In the genomic region with DNA sequence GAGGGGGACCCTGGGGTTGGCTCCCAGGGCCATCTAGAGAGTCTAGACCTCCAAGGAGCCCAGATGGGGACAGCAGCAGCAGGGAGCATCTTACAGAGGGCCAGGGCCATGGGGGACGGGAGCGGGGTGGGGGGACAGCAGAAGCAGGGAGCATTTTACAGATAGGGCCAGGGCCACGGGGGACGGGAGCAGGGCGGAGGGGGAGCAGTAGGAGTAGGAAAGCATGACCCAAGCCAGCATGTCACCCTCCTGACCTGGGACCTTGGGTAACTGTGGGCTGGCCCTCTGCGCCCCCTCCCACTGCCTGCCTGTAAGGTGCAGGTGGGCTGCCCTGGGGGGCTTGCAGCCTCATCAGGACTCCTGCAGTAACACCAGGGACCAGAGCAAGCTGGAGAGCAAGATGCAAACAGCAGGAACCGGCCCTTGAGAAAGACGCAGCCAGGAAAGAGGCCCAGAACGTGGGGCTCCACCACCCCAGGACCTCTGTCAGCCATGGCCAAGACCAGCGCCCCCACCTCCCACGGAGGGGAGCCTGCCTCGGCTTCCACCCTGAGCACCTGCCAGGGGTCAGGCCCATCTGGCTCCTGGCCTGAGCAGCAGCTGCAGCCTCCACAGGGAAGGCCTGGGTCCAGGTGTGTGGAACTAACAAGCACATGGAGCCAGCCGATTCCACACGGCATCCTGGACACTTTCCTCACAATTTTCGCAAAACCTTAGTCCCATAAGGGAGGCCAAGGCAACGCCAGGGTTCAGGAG, we compare ENCODE assay signal across 8 cellular contexts. TPM values are rescaled to one million over a fixed set of nuclear protein-coding genes. Genes with fewer than 3 reads are reported as not detected.
DNase-seq lines count a peak whose midpoint lies in the region; ATAC-seq and TF ChIP-seq lines count a peak whose summit lies in the region.

No MANE protein-coding gene starts in this region.

- H3K27ac Mint-ChIP-seq in naive thymus-derived CD8-positive, alpha-beta T cell, result peak overlapping the region in 9 of 10 donors; percentile 73 to 93 (median 84)

- in situ Hi-C loops in IMR-90 (cut with MboI; ENCODE audit: low sequenced_read_pairs) (no loop called here), brain microvascular endothelial cell (cut with HindIII; ENCODE audit: low pct_ligation_motif_present, low sequenced_read_pairs) (no loop called here)

- DNase-seq in IMR-90 (no peak), brain microvascular endothelial cell (no peak), NCI-H2107 (lab: John Stamatoyannopoulos, UW) (no peak), middle frontal gyrus (ENCODE audit: extremely low spot score, low spot score) (no peak), Ammon's horn (ENCODE audit: low spot score) (no peak)
- DNase-seq in naive thymus-derived CD8-positive, alpha-beta T cell, result no peak

- BruUV-seq in IMR-90 (replicated peaks; lab: Mats Ljungman, UMichigan), result no TSS peak

- H3K23ac ChIP-seq in IMR-90 (ENCODE audit: low read depth, low read length), result peak overlapping the region; percentile 80; the same call in 1 of the 2 replicates

- peak overlapping the region; percentile 86 to 99 (median 97) for H3K9ac ChIP-seq in BLaER1 treated with 17β-estradiol and CSF1 and Interleukin-3, amounts not matched to agents 10 nM and 100 nM
- H3K9ac ChIP-seq in IMR-90 (ENCODE audit: low read depth, low read length), result peak overlapping the region; percentile 9; the same call in 1 of the 2 replicates

- H2AK9ac ChIP-seq in IMR-90 (replicated peaks; ENCODE audit: low read depth, low read length, poor library complexity), result no peak overlapping the region

- 78% methylated on average over 6 of the region's 16 CpGs; no CpG with 5 or more reads in 1 of the 2 experiments for WGBS in IMR-90 (ENCODE audit: extremely low coverage in 2 of 2, insufficient read length in 1 of 2), 2 experiments

- dilution Hi-C loops in IMR-90 (cut with HindIII; ENCODE audit: low sequenced_read_pairs, unreplicated experiment), result no loop called here

- H3K36me3 ChIP-seq in BLaER1 treated with 17β-estradiol and CSF1 and Interleukin-3, amounts not matched to agents 10 nM and 100 nM, result peaks cover 13 to 51% (median 35%) of the 10 kb centered on the region in 11 experiments
- H3K36me3 ChIP-seq in IMR-90 (ENCODE audit: control insufficient read depth, insufficient read depth, low read length) (peaks cover 21% of the 10 kb centered on the region), brain microvascular endothelial cell (replicated peaks) (peaks cover 14% of the 10 kb centered on the region)

- no peak overlapping the region for H3K18ac ChIP-seq in IMR-90 (ENCODE audit: low read depth, low read length)

- no peaks in the 10 kb centered on the region for H3K9me3 Mint-ChIP-seq in naive thymus-derived CD8-positive, alpha-beta T cell

- H3K4ac ChIP-seq in IMR-90 (ENCODE audit: low read depth, low read length), result no peak overlapping the region

- no peak overlapping the region for H2BK15ac ChIP-seq in IMR-90 (ENCODE audit: low read depth, low read length)

- no peak overlapping the region for H4K5ac ChIP-seq in IMR-90 (ENCODE audit: low read depth, low read length)

- no peak overlapping the region for H4K91ac ChIP-seq in IMR-90 (ENCODE audit: insufficient read depth, low read depth, low read length)

- no peaks in the 10 kb centered on the region for H3K27me3 ChIP-seq in BLaER1 treated with 17β-estradiol and CSF1 and Interleukin-3, amounts not matched to agents 10 nM and 100 nM
- H3K27me3 ChIP-seq in IMR-90 (ENCODE audit: control insufficient read depth, insufficient read depth, low read length) (no peaks in the 10 kb centered on the region), brain microvascular endothelial cell (replicated peaks) (no peaks in the 10 kb centered on the region)

- peak overlapping the region; percentile 32 to 97 (median 94); a peak in 19 of 22 replicates for H3K27ac ChIP-seq in BLaER1 treated with 17β-estradiol and CSF1 and Interleukin-3, amounts not matched to agents 10 nM and 100 nM
- H3K27ac ChIP-seq in IMR-90 (ENCODE audit: insufficient read depth, low read length) (peak overlapping the region; percentile 17), brain microvascular endothelial cell (no peak overlapping the region)

- H3K4me1 Mint-ChIP-seq in naive thymus-derived CD8-positive, alpha-beta T cell, result peaks cover 28 to 55% (median 48%) of the 10 kb centered on the region in 4 donors

- peaks cover 56 to 72% (median 70%) of the 10 kb centered on the region in 11 experiments for H4K20me1 ChIP-seq in BLaER1 treated with 17β-estradiol and CSF1 and Interleukin-3, amounts not matched to agents 10 nM and 100 nM
- H4K20me1 ChIP-seq in IMR-90 (ENCODE audit: insufficient read depth, low read length), result peaks cover 66% of the 10 kb centered on the region

- no peak overlapping the region for H4K8ac ChIP-seq in IMR-90 (ENCODE audit: low read depth in 2 of 2, low read length in 2 of 2)

- no peak overlapping the region for H2BK5ac ChIP-seq in IMR-90 (ENCODE audit: low read depth, low read length, poor library complexity, severe bottlenecking)

- H2AK5ac ChIP-seq in IMR-90 (ENCODE audit: low read depth, low read length), result peak overlapping the region; percentile 18; the same call in 1 of the 2 replicates

- peak overlapping the region; percentile 74 to 93 (median 88) for H3K4me3 Mint-ChIP-seq in naive thymus-derived CD8-positive, alpha-beta T cell

- H2BK20ac ChIP-seq in IMR-90 (ENCODE audit: low read depth, low read length), result no peak overlapping the region

- H3K27me3 Mint-ChIP-seq in naive thymus-derived CD8-positive, alpha-beta T cell, result no peaks in the 10 kb centered on the region

- TF ChIP-seq POLR2A in IMR-90 (IDR thresholded peaks at IDR 0.05; ENCODE audit: low read depth, low read length), result no peak

- peaks cover 18 to 78% of the 10 kb centered on the region in 2 experiments; a peak in 3 of 4 replicates for H3K79me1 ChIP-seq in IMR-90 (ENCODE audit: low read depth in 1 of 2, low read length in 2 of 2)

- H2BK120ac ChIP-seq in IMR-90 (ENCODE audit: low read depth, low read length), result 0 out of 2 replicates have a peak overlapping the region, but pooled peaks have one; percentile 44

- CTCF ChIA-PET in IMR-90 (lab: Yijun Ruan, JAX), result interaction anchor here (1.4 kb wide), 1 partner anchor 133 kb away, joined by 4 read pairs; no protein-coding TSS in a partner anchor

- H3K9me1 ChIP-seq in IMR-90 (ENCODE audit: insufficient read depth, low read length), result peaks cover 8% of the 10 kb centered on the region; the same call in 1 of the 2 replicates

- H3K4me3 ChIP-seq in BLaER1 treated with 17β-estradiol and CSF1 and Interleukin-3, amounts not matched to agents 10 nM and 100 nM, result peak overlapping the region; percentile 81 to 100 (median 96)
- H3K4me3 ChIP-seq in IMR-90 (ENCODE audit: insufficient read depth, low read depth, low read length) (no peak overlapping the region), brain microvascular endothelial cell (ENCODE audit: low read depth, low read length) (peak overlapping the region; percentile 73)

- TF ChIP-seq CTCF in IMR-90 (conservative IDR thresholded peaks at IDR 0.05; ENCODE audit: low read depth, low read length) (no peak), brain microvascular endothelial cell (IDR thresholded peaks at IDR 0.05; ENCODE audit: low read depth, low read length, missing control alignments) (no peak)

- H3K36me3 Mint-ChIP-seq in naive thymus-derived CD8-positive, alpha-beta T cell, result peaks cover 0 to 3% (median 0%) of the 10 kb centered on the region in 3 donors

- no peak for ATAC-seq in IMR-90 (ENCODE audit: low read depth)
- no peak for ATAC-seq in naive thymus-derived CD8-positive, alpha-beta T cell
- no peak for ATAC-seq in HG03108 (IDR thresholded peaks at IDR 0.05; ENCODE audit: unreplicated experiment)

- peaks cover 59 to 77% (median 64%) of the 10 kb centered on the region in 10 experiments for H3K4me1 ChIP-seq in BLaER1 treated with 17β-estradiol and CSF1 and Interleukin-3, amounts not matched to agents 10 nM and 100 nM
- H3K4me1 ChIP-seq in IMR-90 (ENCODE audit: control insufficient read depth, insufficient read depth, low read length), result peaks cover 28% of the 10 kb centered on the region

- H3K9me3 ChIP-seq in BLaER1 treated with 17β-estradiol and CSF1 and Interleukin-3, amounts not matched to agents 10 nM and 100 nM (replicated peaks in 1 of 11), result no peaks in the 10 kb centered on the region
- H3K9me3 ChIP-seq in IMR-90 (ENCODE audit: control insufficient read depth, insufficient read depth, low read length), result no peaks in the 10 kb centered on the region

- H3K56ac ChIP-seq in IMR-90 (ENCODE audit: extremely low read depth, insufficient read depth, low read length), result no peak overlapping the region

- no peak overlapping the region for H3K14ac ChIP-seq in IMR-90 (replicated peaks; ENCODE audit: low read depth, low read length)

- peak overlapping the region; percentile 53 for H2AFZ ChIP-seq in IMR-90 (replicated peaks; ENCODE audit: low read length, poor library complexity)

- intact Hi-C loops in IMR-90 (cut with micrococcal nuclease), result no loop called here

- POLR2A ChIA-PET in IMR-90 (lab: Charles Lee; ENCODE audit: unreplicated experiment), result no interaction called here
- POLR2A ChIA-PET in naive thymus-derived CD8-positive, alpha-beta T cell (lab: Charles Lee), result interaction anchor here (0.5 to 2.7 kb wide), 6 partner anchors 16 to 1773 kb away, joined by 3 to 21 read pairs (median 4); a partner anchor contains a TSS

- peak overlapping the region; percentile 94 to 100 (median 98) for H3K4me2 ChIP-seq in BLaER1 treated with 17β-estradiol and CSF1 and Interleukin-3, amounts not matched to agents 10 nM and 100 nM
- H3K4me2 ChIP-seq in IMR-90 (ENCODE audit: low read depth, low read length), result peak overlapping the region; percentile 46; the same call in 1 of the 2 replicates

- TF ChIP-seq RAD21 in IMR-90 (IDR thresholded peaks at IDR 0.05; ENCODE audit: low read length), result no peak

RNA-seq across cellular contexts. Expression of a gene that starts 2.4 kb away (rescaled TPM):
- total RNA-seq in IMR-90 (2012; rRNA removed), result 3.4 and 4.4 TPM in 2 replicates
- 36.4 and 40.6 TPM in 2 replicates for polyA plus RNA-seq in IMR-90 (2012; rRNA removed)
- 23.6 and 37.3 TPM in 2 replicates for polyA plus RNA-seq in IMR-90 (2012; cell fraction: cytosol; rRNA removed)
- 98.8 and 225 TPM in 2 replicates for polyA plus RNA-seq in IMR-90 (2012; cell fraction: nucleus; rRNA removed; ENCODE audit: low replicate concordance)
- total RNA-seq in naive thymus-derived CD8-positive, alpha-beta T cell, result 10 to 100 TPM; 58.6 to 66.2 TPM
- 1 to 10 TPM; 3.4 to 10.0 (median 3.6) TPM for polyA plus RNA-seq in naive thymus-derived CD8-positive, alpha-beta T cell

RNA-seq across cellular contexts. Expression of a gene that starts 12.3 kb away (rescaled TPM):
- total RNA-seq in IMR-90 (2012; rRNA removed), result 0.18 TPM in 1 of 2 replicates, not detected in the other
- polyA plus RNA-seq in IMR-90 (2012; rRNA removed), result 2.0 and 3.7 TPM in 2 replicates
- polyA plus RNA-seq in IMR-90 (2012; cell fraction: cytosol; rRNA removed), result 6.1 and 9.0 TPM in 2 replicates
- polyA plus RNA-seq in IMR-90 (2012; cell fraction: nucleus; rRNA removed; ENCODE audit: low replicate concordance), result 2.5 and 7.1 TPM in 2 replicates
- total RNA-seq in naive thymus-derived CD8-positive, alpha-beta T cell, result not detected
- not detected for polyA plus RNA-seq in naive thymus-derived CD8-positive, alpha-beta T cell

RNA-seq across cellular contexts. Expression of a gene that starts 17.5 kb away (rescaled TPM):
- 1.8 and 1.9 TPM in 2 replicates for total RNA-seq in IMR-90 (2012; rRNA removed)
- polyA plus RNA-seq in IMR-90 (2012; rRNA removed), result 5.8 and 6.6 TPM in 2 replicates
- polyA plus RNA-seq in IMR-90 (2012; cell fraction: cytosol; rRNA removed), result 4.4 and 11.7 TPM in 2 replicates
- 6.9 and 13.6 TPM in 2 replicates for polyA plus RNA-seq in IMR-90 (2012; cell fraction: nucleus; rRNA removed; ENCODE audit: low replicate concordance)
- under 1 TPM; 0.60 to 0.77 TPM for total RNA-seq in naive thymus-derived CD8-positive, alpha-beta T cell
- 1 to 10 TPM in 1 of 3 donors, under 1 TPM in 1, not detected in 1; 0.77 to 1.1 TPM for polyA plus RNA-seq in naive thymus-derived CD8-positive, alpha-beta T cell

RNA-seq across cellular contexts. Expression of a gene that starts 19.4 kb away (rescaled TPM):
- total RNA-seq in IMR-90 (2012; rRNA removed), result 18.6 and 20.8 TPM in 2 replicates
- polyA plus RNA-seq in IMR-90 (2012; rRNA removed), result 77.8 and 96.6 TPM in 2 replicates
- 98.1 and 126 TPM in 2 replicates for polyA plus RNA-seq in IMR-90 (2012; cell fraction: cytosol; rRNA removed)
- 54.5 and 134 TPM in 2 replicates for polyA plus RNA-seq in IMR-90 (2012; cell fraction: nucleus; rRNA removed; ENCODE audit: low replicate concordance)
- total RNA-seq in naive thymus-derived CD8-positive, alpha-beta T cell, result 1 to 10 TPM; 5.3 to 6.0 TPM
- polyA plus RNA-seq in naive thymus-derived CD8-positive, alpha-beta T cell, result 1 to 10 TPM in 1 of 3 donors, under 1 TPM in 2; 0.32 to 1.2 (median 0.46) TPM

RNA-seq across cellular contexts. Expression of a gene that starts 23.3 kb away (rescaled TPM):
- total RNA-seq in IMR-90 (2012; rRNA removed), result 6.8 and 8.6 TPM in 2 replicates
- 19.8 and 28.0 TPM in 2 replicates for polyA plus RNA-seq in IMR-90 (2012; rRNA removed)
- polyA plus RNA-seq in IMR-90 (2012; cell fraction: cytosol; rRNA removed), result 10.4 and 16.3 TPM in 2 replicates
- 12.8 and 25.0 TPM in 2 replicates for polyA plus RNA-seq in IMR-90 (2012; cell fraction: nucleus; rRNA removed; ENCODE audit: low replicate concordance)
- 10 to 100 TPM; 15.9 to 22.3 TPM for total RNA-seq in naive thymus-derived CD8-positive, alpha-beta T cell
- polyA plus RNA-seq in naive thymus-derived CD8-positive, alpha-beta T cell, result 10 to 100 TPM; 21.4 to 30.0 (median 26.3) TPM

Comparison
In these comparisons a context has a peak if more than half of its experiments do, and no peak if none do; other contexts are left out.
1. RNA of a gene that starts 2.4 kb away (total RNA-seq): 58.6 to 66.2 TPM in naive thymus-derived CD8-positive, alpha-beta T cell; 3.4 to 4.4 TPM in IMR-90; every median in the first group is over 10 times any median in the second.